Comparison of ENCODE assay signal across 22 cellular contexts in genomic region chr12:127650626-127651025, GRCh38.
"Had no signal": no experiment of that assay in that cellular context is flagged by ENCODE, and none has a peak within 500 bp of the region (broad histone marks: within the 10 kb centered on the region; RNA-seq: fewer than 3 reads in every experiment).

No MANE protein-coding gene starts in this region.

- H3K36me3 ChIP-seq: adrenal gland, esophagus squamous epithelium, spleen, stomach, thoracic aorta had no signal

- H3K36me3 Mint-ChIP-seq: activated CD8-positive, alpha-beta memory T cell treated with anti-CD3 and anti-CD28 coated beads, Interleukin-2, amount 10 ng/mL, durations not matched to agents 7 days and 5 days; activated naive CD4-positive, alpha-beta T cell treated with anti-CD3 and anti-CD28 coated beads, Interleukin-2, amount 50 U/mL, for 24 hours; brain; memory B cell; natural killer cell treated with Interleukin-12 subunit alpha and Interleukin-12 subunit beta and Interleukin-15 and Interleukin-18, amount 100 ng/mL, for 72 hours had no signal

- H3K4me3 ChIP-seq: adrenal gland, esophagus squamous epithelium, spleen, stomach, thoracic aorta had no signal

- H3K27me3 ChIP-seq: adrenal gland, esophagus squamous epithelium, spleen, stomach had no signal

- ATAC-seq: activated CD8-positive, alpha-beta memory T cell treated with anti-CD3 and anti-CD28 coated beads, Interleukin-2, amount 10 ng/mL, durations not matched to agents 7 days and 5 days; left ventricle myocardium superior; natural killer cell treated with Interleukin-12 subunit alpha and Interleukin-12 subunit beta and Interleukin-15 and Interleukin-18, amount 100 ng/mL, for 72 hours; right cardiac atrium had no signal

- H3K9me3 Mint-ChIP-seq: activated naive CD4-positive, alpha-beta T cell treated with anti-CD3 and anti-CD28 coated beads, Interleukin-2, amount 50 U/mL, for 24 hours had no signal

- DNase-seq: activated CD4-positive, alpha-beta T cell treated with anti-CD3 and anti-CD28 coated beads, Interleukin-2, amount 50 U/mL, for 48 hours; activated CD8-positive, alpha-beta memory T cell treated with anti-CD3 and anti-CD28 coated beads, Interleukin-2, amount 10 ng/mL, durations not matched to agents 7 days and 5 days; activated T-cell treated with anti-CD3 and anti-CD28 coated beads, Interleukin-2, amount 50 U/mL, for 24 hours; adrenal gland; cortex of kidney; effector CD4-positive, alpha-beta T cell; esophagus squamous epithelium; hypothalamus; left ventricle myocardium superior; occipital lobe; right cardiac atrium; spleen; stimulated activated CD4-positive, alpha-beta T cell treated with anti-CD3 and anti-CD28 coated beads, Interleukin-1b, Interleukin-23, amount 100 ng/mL, for 48 hours; stomach; T-helper 1 cell had no signal

- H3K27ac Mint-ChIP-seq: activated CD8-positive, alpha-beta memory T cell treated with anti-CD3 and anti-CD28 coated beads, Interleukin-2, amount 10 ng/mL, durations not matched to agents 7 days and 5 days; activated naive CD4-positive, alpha-beta T cell treated with anti-CD3 and anti-CD28 coated beads, Interleukin-2, amount 50 U/mL, for 24 hours; activated T-cell treated with anti-CD3 and anti-CD28 coated beads, Interleukin-2, amount 50 U/mL, for 24 hours; brain; memory B cell; natural killer cell treated with Interleukin-12 subunit alpha and Interleukin-12 subunit beta and Interleukin-15 and Interleukin-18, amount 100 ng/mL, for 72 hours had no signal

- H3K9me3 ChIP-seq: adrenal gland, esophagus squamous epithelium had no signal

- H3K4me1 ChIP-seq: adrenal gland, esophagus squamous epithelium, spleen, stomach had no signal

- H3K27ac ChIP-seq: adrenal gland, esophagus squamous epithelium, spleen, stomach, thoracic aorta, VCaP had no signal

- H3K4me1 Mint-ChIP-seq: activated CD8-positive, alpha-beta memory T cell treated with anti-CD3 and anti-CD28 coated beads, Interleukin-2, amount 10 ng/mL, durations not matched to agents 7 days and 5 days; activated naive CD4-positive, alpha-beta T cell treated with anti-CD3 and anti-CD28 coated beads, Interleukin-2, amount 50 U/mL, for 24 hours; central memory CD8-positive, alpha-beta T cell; memory B cell had no signal

- H3K27me3 Mint-ChIP-seq: activated CD8-positive, alpha-beta memory T cell treated with anti-CD3 and anti-CD28 coated beads, Interleukin-2, amount 10 ng/mL, durations not matched to agents 7 days and 5 days; activated naive CD4-positive, alpha-beta T cell treated with anti-CD3 and anti-CD28 coated beads, Interleukin-2, amount 50 U/mL, for 24 hours; activated T-cell treated with anti-CD3 and anti-CD28 coated beads, Interleukin-2, amount 50 U/mL, for 24 hours; central memory CD8-positive, alpha-beta T cell; memory B cell; natural killer cell treated with Interleukin-12 subunit alpha and Interleukin-12 subunit beta and Interleukin-15 and Interleukin-18, amount 100 ng/mL, for 72 hours had no signal

- H3K4me3 Mint-ChIP-seq: activated CD8-positive, alpha-beta memory T cell treated with anti-CD3 and anti-CD28 coated beads, Interleukin-2, amount 10 ng/mL, durations not matched to agents 7 days and 5 days; activated naive CD4-positive, alpha-beta T cell treated with anti-CD3 and anti-CD28 coated beads, Interleukin-2, amount 50 U/mL, for 24 hours; activated T-cell treated with anti-CD3 and anti-CD28 coated beads, Interleukin-2, amount 50 U/mL, for 24 hours; brain; central memory CD8-positive, alpha-beta T cell; memory B cell; natural killer cell treated with Interleukin-12 subunit alpha and Interleukin-12 subunit beta and Interleukin-15 and Interleukin-18, amount 100 ng/mL, for 72 hours had no signal
